ENCODE assay signal across 25 cellular contexts in the genomic region with DNA sequence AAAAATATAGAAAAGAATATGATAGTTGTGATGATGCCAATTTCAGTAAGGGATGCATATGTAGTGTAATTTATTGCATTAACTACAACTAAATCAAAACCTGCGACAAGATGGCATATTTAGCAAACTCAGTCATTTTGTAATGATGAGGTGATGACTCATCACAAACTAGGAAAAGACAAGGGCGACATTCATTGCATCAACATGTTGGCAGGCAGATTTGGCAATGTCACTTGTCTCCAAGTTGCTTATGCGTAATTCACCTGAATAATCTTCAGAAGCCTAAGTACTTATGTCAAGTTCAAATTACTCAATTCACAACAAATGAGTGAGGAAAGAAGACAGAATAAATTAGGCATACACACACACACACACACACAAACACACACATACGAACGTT.
DNase-seq lines count a peak whose midpoint lies in the region; ATAC-seq, FAIRE-seq and TF ChIP-seq lines count a peak whose summit lies in the region.
"Had no signal": no experiment of that assay in that cellular context is flagged by ENCODE, and none has a peak within 500 bp of the region (broad histone marks: within the 10 kb centered on the region; RNA-seq: fewer than 3 reads in every experiment).

No MANE protein-coding gene starts in this region.

- H3K9me3 Mint-ChIP-seq in chondrocyte (ENCODE audit: low read depth), result peaks cover 30% of the 10 kb centered on the region
- H3K9me3 Mint-ChIP-seq in activated T-cell treated with anti-CD3 and anti-CD28 coated beads, Interleukin-2, amount 50 U/mL, for 24 hours, result peaks cover 16% of the 10 kb centered on the region

- DNase-seq in HepG2 (ENCODE audit: low spot score), result peak; percentile 3
- DNase-seq in right lobe of liver, result no peak
- DNase-seq in RKO (ENCODE audit: low spot score), result peak; percentile 45
- DNase-seq in fibroblast of gingiva (ENCODE audit: low read depth), result peak; percentile 5
- no peak for DNase-seq in chondrocyte (ENCODE audit: low spot score)
- DNase-seq in iPS-NIHi7 (ENCODE audit: extremely low spot score), result no peak
- no peak for DNase-seq in activated T-cell treated with anti-CD3 and anti-CD28 coated beads, Interleukin-2, amount 50 U/mL, for 24 hours
- DNase-seq: activated CD4-positive, alpha-beta T cell treated with anti-CD3 and anti-CD28 coated beads, Interleukin-2, amount 50 U/mL, for 48 hours; activated naive CD4-positive, alpha-beta T cell treated with anti-CD3 and anti-CD28 coated beads, Interleukin-2, amount 10 ng/mL, durations not matched to agents 7 days and 5 days; CD8-positive, alpha-beta T cell; DND-41; left lung; NCI-H1417; NCI-H345; NK-92 treated with Interleukin-12 subunit alpha and Interleukin-12 subunit beta, amount 100 ng/mL, for 24 hours; sigmoid colon; stimulated activated CD4-positive, alpha-beta T cell treated with anti-CD3 and anti-CD28 coated beads, Interleukin-1b, Interleukin-23, amount 100 ng/mL, for 48 hours; stimulated activated naive CD8-positive, alpha-beta T cell treated with anti-CD3 and anti-CD28 coated beads, Interleukin-15, amount 100 ng/mL, for 72 hours had no signal

- H3K4me2 ChIP-seq in HepG2 (ENCODE audit: low read depth, low read length), result no peak overlapping the region
- H3K4me2 ChIP-seq: GM23338 had no signal

- H3K4me3 Mint-ChIP-seq in chondrocyte (ENCODE audit: unreplicated experiment), result no peak overlapping the region
- no peak overlapping the region for H3K4me3 Mint-ChIP-seq in activated T-cell treated with anti-CD3 and anti-CD28 coated beads, Interleukin-2, amount 50 U/mL, for 24 hours
- H3K4me3 Mint-ChIP-seq: activated naive CD4-positive, alpha-beta T cell treated with anti-CD3 and anti-CD28 coated beads, Interleukin-2, amount 10 ng/mL, durations not matched to agents 7 days and 5 days; CD8-positive, alpha-beta T cell; GM23338; IgD-negative memory B cell; stimulated activated naive CD8-positive, alpha-beta T cell treated with anti-CD3 and anti-CD28 coated beads, Interleukin-15, amount 100 ng/mL, for 72 hours; T-helper 1 cell treated with Interleukin-12 subunit alpha and Interleukin-12 subunit beta and Interleukin-4 antibody, amounts not matched to agents 30 μg/mL and 1 μg/mL, for 36 hours had no signal

- no peak for TF ChIP-seq POLR2A in HepG2 (IDR thresholded peaks at IDR 0.05; ENCODE audit: insufficient read depth in 1 of 2, low read depth in 2 of 2, low read length in 2 of 2)
- no peak for TF ChIP-seq POLR2A in right lobe of liver (IDR thresholded peaks at IDR 0.05)

- H3K9me3 ChIP-seq in HepG2 (ENCODE audit: low read length) (peaks cover 55% of the 10 kb centered on the region), right lobe of liver (no peaks in the 10 kb centered on the region)
- H3K9me3 ChIP-seq: gastrocnemius medialis had no signal

- H3K27me3 Mint-ChIP-seq in chondrocyte (ENCODE audit: low read depth), result no peaks in the 10 kb centered on the region
- no peaks in the 10 kb centered on the region for H3K27me3 Mint-ChIP-seq in activated T-cell treated with anti-CD3 and anti-CD28 coated beads, Interleukin-2, amount 50 U/mL, for 24 hours
- H3K27me3 Mint-ChIP-seq: activated naive CD4-positive, alpha-beta T cell treated with anti-CD3 and anti-CD28 coated beads, Interleukin-2, amount 10 ng/mL, durations not matched to agents 7 days and 5 days; IgD-negative memory B cell; stimulated activated naive CD8-positive, alpha-beta T cell treated with anti-CD3 and anti-CD28 coated beads, Interleukin-15, amount 100 ng/mL, for 72 hours had no signal

- no peak overlapping the region for H3K9ac ChIP-seq in HepG2 (ENCODE audit: insufficient read depth, low read depth, low read length)

- in situ Hi-C loops in HepG2 (cut with HindIII; ENCODE audit: extremely low pct_ligation_motif_present, low pct_unique_long_range_greater_than_20kb), result no loop called here

- TF ChIP-seq EP300 in HepG2 (IDR thresholded peaks at IDR 0.05; ENCODE audit: low read depth in 2 of 2, low read length in 2 of 2) (no peak), HepG2 (CRISPR knock-in tag; IDR thresholded peaks at IDR 0.05; ENCODE audit: borderline replicate concordance) (no peak)

- H3K4me1 ChIP-seq in HepG2 (ENCODE audit: insufficient read depth, low read length) (no peaks in the 10 kb centered on the region), right lobe of liver (no peaks in the 10 kb centered on the region)
- H3K4me1 ChIP-seq: gastrocnemius medialis, left lung, sigmoid colon had no signal

- H3K27me3 ChIP-seq in HepG2 (ENCODE audit: control insufficient read depth in 1 of 2, insufficient read depth in 2 of 2, low read length in 2 of 2), result no peaks in the 10 kb centered on the region
- H3K27me3 ChIP-seq in right lobe of liver, result no peaks in the 10 kb centered on the region
- H3K27me3 ChIP-seq: gastrocnemius medialis, left lung, sigmoid colon had no signal

- H3K36me3 ChIP-seq in HepG2 (replicated peaks in 1 of 2; ENCODE audit: control insufficient read depth in 1 of 2, insufficient read depth in 2 of 2, low read length in 2 of 2), result no peaks in the 10 kb centered on the region
- H3K36me3 ChIP-seq in right lobe of liver, result no peaks in the 10 kb centered on the region
- H3K36me3 ChIP-seq: gastrocnemius medialis, left lung, sigmoid colon had no signal

- H3K4me3 ChIP-seq in HepG2 (replicated peaks in 1 of 3; ENCODE audit: insufficient read depth in 1 of 3, low read depth in 2 of 3, low read length in 3 of 3) (no peak overlapping the region), right lobe of liver (no peak overlapping the region)
- H3K4me3 ChIP-seq: coronary artery, gastrocnemius medialis, GM23338, left lung, sigmoid colon had no signal

- POLR2A ChIA-PET in HepG2 (lab: Yijun Ruan, JAX), result no interaction called here

- CTCF ChIA-PET in HepG2 (lab: Yijun Ruan, JAX; ENCODE audit: low intra/inter-chr PET ratio, low total read pairs), result no interaction called here

- H3K27ac ChIP-seq in HepG2 (ENCODE audit: extremely low read length, insufficient read depth, low read length) (no peak overlapping the region), right lobe of liver (no peak overlapping the region)
- H3K27ac ChIP-seq: coronary artery, gastrocnemius medialis, left lung, sigmoid colon had no signal

- TF ChIP-seq CTCF in HepG2 (CRISPR knock-in tag; IDR thresholded peaks at IDR 0.05) (no peak), right lobe of liver (IDR thresholded peaks at IDR 0.05) (no peak), chondrocyte (IDR thresholded peaks at IDR 0.05) (no peak)

- TF ChIP-seq RAD21 in HepG2 (CRISPR knock-in tag; IDR thresholded peaks at IDR 0.05), result no peak

- no peak overlapping the region for H3K27ac Mint-ChIP-seq in chondrocyte (ENCODE audit: unreplicated experiment)
- H3K27ac Mint-ChIP-seq in activated T-cell treated with anti-CD3 and anti-CD28 coated beads, Interleukin-2, amount 50 U/mL, for 24 hours, result no peak overlapping the region
- H3K27ac Mint-ChIP-seq: activated naive CD4-positive, alpha-beta T cell treated with anti-CD3 and anti-CD28 coated beads, Interleukin-2, amount 10 ng/mL, durations not matched to agents 7 days and 5 days; CD8-positive, alpha-beta T cell; GM23338; IgD-negative memory B cell; stimulated activated naive CD8-positive, alpha-beta T cell treated with anti-CD3 and anti-CD28 coated beads, Interleukin-15, amount 100 ng/mL, for 72 hours; T-helper 1 cell treated with Interleukin-12 subunit alpha and Interleukin-12 subunit beta and Interleukin-4 antibody, amounts not matched to agents 30 μg/mL and 1 μg/mL, for 36 hours had no signal

- H3K79me2 ChIP-seq in HepG2 (ENCODE audit: insufficient read depth, low read length), result no peaks in the 10 kb centered on the region

- ATAC-seq in HepG2 (no peak), right lobe of liver (no peak), GM21619 (IDR thresholded peaks at IDR 0.05; ENCODE audit: unreplicated experiment) (no peak)
- ATAC-seq: CD8-positive, alpha-beta T cell; GM23338; left lung; stimulated activated naive CD8-positive, alpha-beta T cell treated with anti-CD3 and anti-CD28 coated beads, Interleukin-15, amount 100 ng/mL, for 72 hours had no signal

- H3K36me3 Mint-ChIP-seq in chondrocyte (ENCODE audit: low read depth), result peaks cover 3% of the 10 kb centered on the region
- no peaks in the 10 kb centered on the region for H3K36me3 Mint-ChIP-seq in activated T-cell treated with anti-CD3 and anti-CD28 coated beads, Interleukin-2, amount 50 U/mL, for 24 hours (ENCODE audit: low read depth)
- H3K36me3 Mint-ChIP-seq: activated naive CD4-positive, alpha-beta T cell treated with anti-CD3 and anti-CD28 coated beads, Interleukin-2, amount 10 ng/mL, durations not matched to agents 7 days and 5 days; CD8-positive, alpha-beta T cell; IgD-negative memory B cell had no signal

- intact Hi-C loops in HepG2 (cut with micrococcal nuclease; ENCODE audit: unreplicated experiment) (no loop called here), right lobe of liver (cut with DNase I) (no loop called here)

- no peaks in the 10 kb centered on the region for H4K20me1 ChIP-seq in HepG2 (ENCODE audit: insufficient read depth, low read length)

- no peak for FAIRE-seq in HepG2 (lab: Jason Lieb, UNC)
- FAIRE-seq: endometrium had no signal

- H2AFZ ChIP-seq in HepG2 (ENCODE audit: low read length), result no peak overlapping the region

- no peaks in the 10 kb centered on the region for H3K4me1 Mint-ChIP-seq in chondrocyte (ENCODE audit: low read depth)
- H3K4me1 Mint-ChIP-seq in activated T-cell treated with anti-CD3 and anti-CD28 coated beads, Interleukin-2, amount 50 U/mL, for 24 hours (ENCODE audit: low read depth), result no peaks in the 10 kb centered on the region
- H3K4me1 Mint-ChIP-seq: activated naive CD4-positive, alpha-beta T cell treated with anti-CD3 and anti-CD28 coated beads, Interleukin-2, amount 10 ng/mL, durations not matched to agents 7 days and 5 days; GM23338; IgD-negative memory B cell; stimulated activated naive CD8-positive, alpha-beta T cell treated with anti-CD3 and anti-CD28 coated beads, Interleukin-15, amount 100 ng/mL, for 72 hours had no signal

- no TSS peak for BruUV-seq in HepG2 (replicated peaks; lab: Mats Ljungman, UMichigan)

- 6% methylated on average over 5 of the region's 5 CpGs for WGBS in HepG2 (ENCODE audit: low lambda C conversion rate)
- WGBS in right lobe of liver (ENCODE audit: insufficient coverage, low coverage, low lambda C conversion rate, missing lambda C conversion rate), result 57% methylated on average over 5 of the region's 5 CpGs

TF ChIP-seq in HepG2, 621 proteins besides CTCF, POLR2A, EP300 and RAD21 (continues in another document):
- no peak for TF ChIP-seq NPAS2 (CRISPR knock-in tag; IDR thresholded peaks at IDR 0.05; ENCODE audit: borderline replicate concordance)
- no peak for TF ChIP-seq ZNF777 (CRISPR knock-in tag; IDR thresholded peaks at IDR 0.05)
- TF ChIP-seq ATF7 (IDR thresholded peaks at IDR 0.05), result no peak
- no peak for TF ChIP-seq ATF7 (CRISPR knock-in tag; IDR thresholded peaks at IDR 0.05)
- TF ChIP-seq ZNF570 (CRISPR knock-in tag; IDR thresholded peaks at IDR 0.05; ENCODE audit: borderline replicate concordance), result no peak

Comparison
In these comparisons a context has a peak if more than half of its experiments do, and no peak if none do; other contexts are left out.
1. DNase-seq: peak in HepG2 (single experiment), RKO (single experiment) and fibroblast of gingiva (single experiment); none in right lobe of liver (0 of 3), chondrocyte (single experiment), iPS-NIHi7 (single experiment) and activated T-cell treated with anti-CD3 and anti-CD28 coated beads, Interleukin-2, amount 50 U/mL, for 24 hours (single experiment).